ENCODE assay signal across 8 cellular contexts in genomic region chr4:26320453-26321325, GRCh38. TPM values are rescaled to one million over a fixed set of nuclear protein-coding genes. Genes with fewer than 3 reads are reported as not detected.
A peak's percentile ranks its signal among the peaks of the same experiment; 100 is the strongest.
DNase-seq lines count a peak whose midpoint lies in the region; TF ChIP-seq lines count a peak whose summit lies in the region.

RBPJ (plus strand) TSS chr4:26321014; CDS start chr4:26321029, 15 bp downstream.

- no peaks in the 10 kb centered on the region for H3K36me3 ChIP-seq in SJSA1
- no peaks in the 10 kb centered on the region for H3K36me3 ChIP-seq in stomach

- H3K4me3 Mint-ChIP-seq in neural crest cell: peak within 1 kb of the TSS; percentile 100

- TF ChIP-seq POLR2A in stomach (IDR thresholded peaks at IDR 0.05): no peak

- peaks cover 37% of the 10 kb centered on the region for H3K4me1 Mint-ChIP-seq in neural crest cell

- H3K36me3 Mint-ChIP-seq in neural crest cell (ENCODE audit: low read depth): no peaks in the 10 kb centered on the region

- no peaks in the 10 kb centered on the region for H3K27me3 ChIP-seq in SJSA1 (replicated peaks)
- no peaks in the 10 kb centered on the region for H3K27me3 ChIP-seq in stomach

- no peaks in the 10 kb centered on the region for H3K9me3 ChIP-seq in SJSA1 (replicated peaks)
- peaks cover under 1 to 3% (median 2%) of the 10 kb centered on the region in 4 donors for H3K9me3 ChIP-seq in stomach

- no peak for TF ChIP-seq EP300 in stomach (IDR thresholded peaks at IDR 0.05)

- H3K27ac Mint-ChIP-seq in neural crest cell (ENCODE audit: unreplicated experiment): peak within 1 kb of the TSS; percentile 100

- peak within 1 kb of the TSS; percentile 88 for H3K27ac ChIP-seq in SJSA1
- H3K27ac ChIP-seq in stomach: peak within 1 kb of the TSS; percentile 95 to 99 (median 96)

- peaks cover 11% of the 10 kb centered on the region for H3K9me3 Mint-ChIP-seq in neural crest cell

- TF ChIP-seq CTCF in foreskin fibroblast (IDR thresholded peaks at IDR 0.05; ENCODE audit: low read depth, low read length) (no peak), neural crest cell (conservative IDR thresholded peaks at IDR 0.05) (no peak), stomach (IDR thresholded peaks at IDR 0.05) (peak in 1 of 7 experiments; percentile 5)

- DNase-seq in DMS79 (lab: John Stamatoyannopoulos, UW) (peak; percentile 87), H4 (ENCODE audit: low spot score) (peak; percentile 98), MV-4-11 (lab: John Stamatoyannopoulos, UW) (peak; percentile 85), SJSA1 (ENCODE audit: low read depth in 1 of 2, low spot score in 2 of 2) (peak; percentile 91), foreskin fibroblast (peak; percentile 97 to 99), neural crest cell (ENCODE audit: low read depth, low spot score) (peak; percentile 90), stomach (peak; percentile 88)
- DNase-seq in activated gamma-delta T cell treated with anti-CD3 and anti-CD28 coated beads, Interleukin-2, amount 50 U/mL, for 16 hours (ENCODE audit: low read depth): peak; percentile 71

- H3K4me3 ChIP-seq in SJSA1 (peak within 1 kb of the TSS; percentile 54), foreskin fibroblast (ENCODE audit: low read depth in 1 of 2, low read length in 2 of 2) (peak within 1 kb of the TSS; percentile 81 to 94), stomach (peak within 1 kb of the TSS; percentile 70 to 86 (median 80))

- intact Hi-C loops in stomach (cut with DNase I; ENCODE audit: low total_unique reads): no loop called here

- peaks cover 2% of the 10 kb centered on the region for H3K27me3 Mint-ChIP-seq in neural crest cell (ENCODE audit: low read depth)

- H3K4me1 ChIP-seq in SJSA1 (replicated peaks) (peaks cover 10% of the 10 kb centered on the region; the same call in 1 of the 2 replicates), stomach (peaks cover 0 to 51% (median 37%) of the 10 kb centered on the region in 4 donors)

- 0 to 1% (median 1%) methylated on average over 58 to 100 of the region's 101 CpGs for WGBS in stomach, 5 donors

RNA-seq across cellular contexts. Expression of gene RBPJ, which starts in this region (rescaled TPM):
- 43.2 and 64.8 TPM in 2 replicates for total RNA-seq in H4 (2014; rRNA removed; shearing (Covaris generic))
- 34.5 and 96.6 TPM in 2 replicates for total RNA-seq in SJSA1 (2014; rRNA removed; shearing (Covaris generic))
- total RNA-seq in neural crest cell: 76.4 and 79.9 TPM in 2 replicates
- 100 to 1,000 TPM in 2 of 5 donors, 10 to 100 TPM in 3; 23.2 to 184 (median 67.8) TPM for total RNA-seq in stomach
- 10 to 100 TPM; 26.8 to 39.1 (median 28.1) TPM for polyA plus RNA-seq in stomach

Comparison
In these comparisons a context has a peak if more than half of its experiments do, and no peak if none do; other contexts are left out.
1. Peak in every context shown above with its lines: DNase-seq, H3K4me3 ChIP-seq and H3K27ac ChIP-seq.